1 cellular context compared by ENCODE assay signal in genomic region chr6:2036084-2037023, GRCh38.
TF ChIP-seq lines count a peak whose summit lies in the region.

No MANE protein-coding gene starts in this region.

TF ChIP-seq in HEK293, 187 proteins besides CTCF, POLR2A, EP300 and RAD21 (continued from another document):
- TF ChIP-seq ZNF513 (tag by site-specific recombination; IDR thresholded peaks at IDR 0.05): no peak
- TF ChIP-seq, protein P1, sequence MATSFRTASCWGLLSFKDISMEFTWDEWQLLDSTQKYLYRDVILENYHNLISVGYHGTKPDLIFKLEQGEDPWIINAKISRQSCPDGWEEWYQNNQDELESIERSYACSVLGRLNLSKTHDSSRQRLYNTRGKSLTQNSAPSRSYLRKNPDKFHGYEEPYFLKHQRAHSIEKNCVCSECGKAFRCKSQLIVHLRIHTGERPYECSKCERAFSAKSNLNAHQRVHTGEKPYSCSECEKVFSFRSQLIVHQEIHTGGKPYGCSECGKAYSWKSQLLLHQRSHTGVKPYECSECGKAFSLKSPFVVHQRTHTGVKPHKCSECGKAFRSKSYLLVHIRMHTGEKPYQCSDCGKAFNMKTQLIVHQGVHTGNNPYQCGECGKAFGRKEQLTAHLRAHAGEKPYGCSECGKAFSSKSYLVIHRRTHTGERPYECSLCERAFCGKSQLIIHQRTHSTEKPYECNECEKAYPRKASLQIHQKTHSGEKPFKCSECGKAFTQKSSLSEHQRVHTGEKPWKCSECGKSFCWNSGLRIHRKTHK (tag by site-specific recombination; IDR thresholded peaks at IDR 0.05): no peak
- no peak for TF ChIP-seq ZNF16 (tag by site-specific recombination; IDR thresholded peaks at IDR 0.05; ENCODE audit: low read depth)
- no peak for TF ChIP-seq ZNF133 (tag by site-specific recombination; IDR thresholded peaks at IDR 0.05)
- TF ChIP-seq ZBTB17 (tag by site-specific recombination; IDR thresholded peaks at IDR 0.05): peak; percentile 25; the same call in 1 of the 2 replicates
- no peak for TF ChIP-seq ZSCAN30 (tag by site-specific recombination; IDR thresholded peaks at IDR 0.05)
- TF ChIP-seq HOXD13 (CRISPR knock-in tag; IDR thresholded peaks at IDR 0.05; ENCODE audit: borderline replicate concordance): no peak
- peak; percentile 15; the same call in 1 of the 2 replicates for TF ChIP-seq ZNF843 (tag by site-specific recombination; IDR thresholded peaks at IDR 0.05)
- peak; percentile 38; the same call in 1 of the 2 replicates for TF ChIP-seq ZBTB8A (tag by site-specific recombination; IDR thresholded peaks at IDR 0.05)
